In genomic region chr2:109377976-109378375, GRCh38 we compare ENCODE assay signal across 1 cellular context.
TF ChIP-seq lines count a peak whose summit lies in the region.

No MANE protein-coding gene starts in this region.

TF ChIP-seq in GM23338, 12 proteins besides CTCF, POLR2A, EP300 and RAD21 (continued from another document):
- TF ChIP-seq ZNF462 (CRISPR knock-in tag; IDR thresholded peaks at IDR 0.05) (no peak), ETS1 (IDR thresholded peaks at IDR 0.05) (no peak), ZNF114 (CRISPR knock-in tag; IDR thresholded peaks at IDR 0.05) (no peak), NANOG (IDR thresholded peaks at IDR 0.05; ENCODE audit: borderline replicate concordance) (no peak), CREB1 (CRISPR knock-in tag; IDR thresholded peaks at IDR 0.05; ENCODE audit: low read depth) (no peak), STAT1 (IDR thresholded peaks at IDR 0.05; ENCODE audit: unreplicated experiment) (no peak), EZH2 (IDR thresholded peaks at IDR 0.05; ENCODE audit: low read depth, unreplicated experiment) (no peak), REST (IDR thresholded peaks at IDR 0.05; ENCODE audit: unreplicated experiment) (no peak), EZH2phosphoT487 (IDR thresholded peaks at IDR 0.05; ENCODE audit: unreplicated experiment) (no peak), ZNF331 (CRISPR knock-in tag; IDR thresholded peaks at IDR 0.05; ENCODE audit: low read depth) (no peak), POLR2AphosphoS5 (IDR thresholded peaks at IDR 0.05; ENCODE audit: low read depth) (no peak)
